In the genomic region with DNA sequence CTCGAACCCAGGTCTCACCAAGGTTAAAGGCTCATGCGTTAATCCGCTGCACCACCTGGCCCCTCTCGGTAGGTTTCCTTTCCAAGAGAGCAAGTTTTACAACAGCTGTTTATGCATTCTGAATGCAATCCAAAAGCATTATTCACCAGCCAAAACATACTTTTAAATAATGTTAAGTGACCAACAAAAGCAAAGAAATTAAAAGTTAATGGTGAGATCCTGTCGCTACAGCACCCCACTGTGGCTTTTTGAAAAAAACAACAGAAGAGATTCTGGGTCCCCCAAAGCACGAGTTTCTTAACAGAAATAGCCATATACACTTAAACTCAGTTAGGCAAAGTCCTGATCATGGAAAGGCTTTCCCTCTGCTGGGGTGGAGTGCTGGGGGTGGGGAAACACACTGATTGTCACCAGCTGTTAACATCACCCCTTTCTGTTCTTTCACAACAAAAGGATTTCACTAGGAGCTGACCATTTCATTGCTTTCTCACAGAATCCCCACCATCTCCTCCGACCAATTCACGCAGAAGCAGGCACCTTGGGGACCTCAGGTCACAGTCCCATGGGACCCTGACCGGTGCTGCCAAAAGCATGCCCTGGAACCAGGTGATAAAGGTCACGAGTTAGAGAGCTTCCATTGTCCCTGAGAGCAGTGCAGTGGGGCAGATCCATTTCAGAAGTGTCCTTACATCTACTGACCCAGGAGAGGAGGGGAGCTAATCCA, we compare ENCODE assay signal across 8 cellular contexts. TPM values are rescaled to one million over a fixed set of nuclear protein-coding genes. Genes with fewer than 3 reads are reported as not detected.
DNase-seq lines count a peak whose midpoint lies in the region; ATAC-seq and TF ChIP-seq lines count a peak whose summit lies in the region.

No MANE protein-coding gene starts in this region.

- H3K27ac Mint-ChIP-seq in endothelial cell (ENCODE audit: unreplicated experiment): no peak overlapping the region

- 26% methylated on average over 10 of the region's 10 CpGs for WGBS in prostate gland

- H3K4me3 Mint-ChIP-seq in endothelial cell (ENCODE audit: unreplicated experiment): no peak overlapping the region

- peaks cover 14% of the 10 kb centered on the region for H3K36me3 Mint-ChIP-seq in endothelial cell (ENCODE audit: low read depth, unreplicated experiment)

- DNase-seq in GM12865 (ENCODE audit: low read depth) (peak; percentile 45), foreskin keratinocyte (peak in 1 of 2 donors; percentile 55), prostate gland (ENCODE audit: low spot score) (peak; percentile 17), endothelial cell (ENCODE audit: low spot score) (no peak), ecto neural progenitor cell (ENCODE audit: low spot score) (no peak)

- H3K4me3 ChIP-seq in GM12865 (ENCODE audit: low read depth, low read length) (no peak overlapping the region), OCI-LY3 (ENCODE audit: low read length) (no peak overlapping the region), prostate gland (no peak overlapping the region)

- ATAC-seq in foreskin keratinocyte: peak; percentile 56
- ATAC-seq in GM18498 (IDR thresholded peaks at IDR 0.05; ENCODE audit: unreplicated experiment): no peak
- no peak for ATAC-seq in GM19324 (IDR thresholded peaks at IDR 0.05; ENCODE audit: low FRiP score, unreplicated experiment)

- H3K4me1 Mint-ChIP-seq in endothelial cell (ENCODE audit: unreplicated experiment): peaks cover under 1% of the 10 kb centered on the region

- no peaks in the 10 kb centered on the region for H3K27me3 ChIP-seq in OCI-LY3 (ENCODE audit: low read depth, low read length)
- H3K27me3 ChIP-seq in foreskin keratinocyte: no peaks in the 10 kb centered on the region
- no peaks in the 10 kb centered on the region for H3K27me3 ChIP-seq in prostate gland (replicated peaks; ENCODE audit: insufficient read depth)

- TF ChIP-seq CTCF in GM12865 (IDR thresholded peaks at IDR 0.05; ENCODE audit: insufficient read depth, low read depth, low read length, missing control alignments) (no peak), OCI-LY3 (IDR thresholded peaks at IDR 0.05; ENCODE audit: low read depth, low read length) (peak; percentile 32; the same call in 1 of the 2 replicates), foreskin keratinocyte (conservative IDR thresholded peaks at IDR 0.05) (peak; percentile 54), prostate gland (IDR thresholded peaks at IDR 0.05) (peak in 2 of 4 experiments; percentile 21 to 27), endothelial cell (IDR thresholded peaks at IDR 0.05; ENCODE audit: unreplicated experiment) (no peak)

- H3K27me3 Mint-ChIP-seq in endothelial cell (ENCODE audit: unreplicated experiment): no peaks in the 10 kb centered on the region

- H3K36me3 ChIP-seq in OCI-LY3 (replicated peaks; ENCODE audit: low read depth, low read length) (peaks cover 47% of the 10 kb centered on the region), prostate gland (no peaks in the 10 kb centered on the region)

- no peak overlapping the region for H3K9ac ChIP-seq in OCI-LY3 (ENCODE audit: low read length)

- peaks cover 37% of the 10 kb centered on the region for H3K4me1 ChIP-seq in OCI-LY3 (ENCODE audit: low read length)
- H3K4me1 ChIP-seq in foreskin keratinocyte: peaks cover 1% of the 10 kb centered on the region
- H3K4me1 ChIP-seq in prostate gland (replicated peaks): peaks cover 6% of the 10 kb centered on the region

- no peak for TF ChIP-seq POLR2A in prostate gland (IDR thresholded peaks at IDR 0.05)

- H4K20me1 ChIP-seq in OCI-LY3 (ENCODE audit: insufficient read depth, low read length): peaks cover 69% of the 10 kb centered on the region

- no peaks in the 10 kb centered on the region for H3K9me3 Mint-ChIP-seq in endothelial cell (ENCODE audit: unreplicated experiment)

- no peak overlapping the region for H2AFZ ChIP-seq in OCI-LY3 (ENCODE audit: low read depth, low read length)

- 0 out of 2 replicates have a peak overlapping the region, but pooled peaks have one; percentile 17 for H3K4me2 ChIP-seq in OCI-LY3 (ENCODE audit: low read length)

- intact Hi-C loops in prostate gland (cut with DNase I): loop anchor here (2.0 to 5.0 kb wide), 2 partner anchors 50 to 269 kb away; a partner anchor contains a TSS

- H3K9me3 ChIP-seq in OCI-LY3 (ENCODE audit: insufficient read depth, low read length) (no peaks in the 10 kb centered on the region), prostate gland (no peaks in the 10 kb centered on the region)

- H3K27ac ChIP-seq in OCI-LY3 (ENCODE audit: low read length) (no peak overlapping the region), foreskin keratinocyte (no peak overlapping the region), prostate gland (peak overlapping the region; percentile 52 to 55)

- peaks cover 31% of the 10 kb centered on the region for H3K79me2 ChIP-seq in OCI-LY3 (ENCODE audit: low read length)

RNA-seq across cellular contexts. Expression of a gene that starts 51.2 kb away (rescaled TPM):
- total RNA-seq in foreskin keratinocyte: 6.5 and 9.3 TPM in 2 replicates
- 1.6 and 1.8 TPM in 2 replicates for polyA plus RNA-seq in foreskin keratinocyte
- total RNA-seq in prostate gland: 100 to 1,000 TPM; 221 to 286 TPM
- total RNA-seq in endothelial cell (ENCODE audit: unreplicated experiment): 22.8 TPM

Comparison
In these comparisons a context has a peak if more than half of its experiments do, and no peak if none do; other contexts are left out.
1. DNase-seq: peak in GM12865 (single experiment) and prostate gland (single experiment); none in endothelial cell (single experiment) and ecto neural progenitor cell (single experiment).
2. CTCF ChIP-seq: peak in OCI-LY3 (single experiment) and foreskin keratinocyte (single experiment); none in GM12865 (single experiment) and endothelial cell (single experiment).
3. H3K27ac ChIP-seq: peak in prostate gland (2 of 2); none in OCI-LY3 (single experiment) and foreskin keratinocyte (single experiment).